ENCODE assay signal across 8 cellular contexts in the genomic region with DNA sequence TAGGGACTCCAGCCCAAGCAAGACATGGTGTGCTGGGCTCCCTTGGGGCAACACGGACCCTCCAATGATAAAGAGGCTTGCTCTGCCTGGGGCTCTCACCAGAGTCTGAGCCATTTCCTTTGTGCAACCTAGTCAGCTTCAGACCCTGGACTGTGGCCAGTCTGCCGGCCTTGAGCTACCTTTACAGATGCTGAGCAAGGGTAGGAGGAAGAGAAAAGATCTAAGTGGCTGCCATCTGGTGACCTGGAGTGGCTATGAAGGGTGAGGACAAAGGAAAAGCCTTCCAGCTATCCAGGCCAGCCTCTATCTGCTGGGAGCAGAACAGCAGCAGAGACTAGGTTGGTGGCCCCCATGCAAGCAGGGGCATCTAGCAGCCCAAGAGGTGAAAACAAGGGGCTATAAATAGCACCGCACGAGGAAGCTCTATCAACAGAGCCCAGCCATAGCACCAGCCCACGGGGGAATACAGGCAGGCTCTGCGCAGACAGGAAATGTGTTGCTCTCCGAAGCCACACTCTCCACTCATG.
DNase-seq lines count a peak whose midpoint lies in the region; ATAC-seq and TF ChIP-seq lines count a peak whose summit lies in the region.

No MANE protein-coding gene starts in this region.

- 68 to 83% methylated on average over 5 to 7 of the region's 7 CpGs for WGBS in body of pancreas, 2 donors

- no peaks in the 10 kb centered on the region for H3K9me3 Mint-ChIP-seq in naive B cell

- H3K27me3 Mint-ChIP-seq in naive B cell, result no peaks in the 10 kb centered on the region

- no peak overlapping the region for H3K27ac ChIP-seq in body of pancreas

- H3K36me3 ChIP-seq in body of pancreas (replicated peaks in 1 of 2; ENCODE audit: insufficient read depth in 1 of 2, low read depth in 2 of 2), result no peaks in the 10 kb centered on the region

- H3K27ac Mint-ChIP-seq in naive B cell, result peak overlapping the region; percentile 44 to 97 (median 87)

- intact Hi-C loops in body of pancreas (cut with DNase I), result no loop called here

- no peak overlapping the region for H3K4me3 ChIP-seq in body of pancreas

- no peaks in the 10 kb centered on the region for H3K9me3 ChIP-seq in body of pancreas

- H3K36me3 Mint-ChIP-seq in naive B cell, result peaks cover 8 to 12% of the 10 kb centered on the region in 2 donors

- DNase-seq in body of pancreas (peak; percentile 33 to 65 (median 51)), naive B cell (peak; percentile 36), C1 segment of cervical spinal cord (lab: John Stamatoyannopoulos, UW) (no peak)
- DNase-seq in activated naive CD4-positive, alpha-beta T cell treated with Interleukin-2 at 50 U/mL for 16 hours, result no peak

- TF ChIP-seq POLR2A in body of pancreas (IDR thresholded peaks at IDR 0.05), result no peak

- peak in 1 of 7 experiments; percentile 11 for TF ChIP-seq CTCF in body of pancreas (IDR thresholded peaks at IDR 0.05)

- peaks cover 7% of the 10 kb centered on the region for H3K4me1 ChIP-seq in body of pancreas

- no peaks in the 10 kb centered on the region for H3K27me3 ChIP-seq in body of pancreas

- H3K4me1 Mint-ChIP-seq in naive B cell, result peaks cover 24 to 50% (median 39%) of the 10 kb centered on the region in 3 donors

- ATAC-seq in GM18858 (IDR thresholded peaks at IDR 0.05; ENCODE audit: unreplicated experiment) (peak; percentile 42), HG03354 (IDR thresholded peaks at IDR 0.05; ENCODE audit: poor library complexity, severe bottlenecking, unreplicated experiment) (peak; percentile 76), body of pancreas (peak; percentile 53), naive B cell (ENCODE audit: low read depth in 2 of 2) (peak; percentile 86 to 92), GM19452 (IDR thresholded peaks at IDR 0.05; ENCODE audit: unreplicated experiment) (no peak), HG02885 (IDR thresholded peaks at IDR 0.05; ENCODE audit: poor library complexity, unreplicated experiment) (no peak)

- peak overlapping the region; percentile 4 to 89 (median 81) for H3K4me3 Mint-ChIP-seq in naive B cell

Comparison
In these comparisons a context has a peak if more than half of its experiments do, and no peak if none do; other contexts are left out.
1. ATAC-seq: peak in GM18858 (single experiment), HG03354 (single experiment), body of pancreas (single experiment) and naive B cell (2 of 2); none in GM19452 (single experiment) and HG02885 (single experiment).
2. DNase-seq: peak in body of pancreas (4 of 4) and naive B cell (single experiment); none in activated naive CD4-positive, alpha-beta T cell treated with Interleukin-2 at 50 U/mL for 16 hours (single experiment) and C1 segment of cervical spinal cord (0 of 14).